ENCODE assay signal across 32 cellular contexts in the genomic region with DNA sequence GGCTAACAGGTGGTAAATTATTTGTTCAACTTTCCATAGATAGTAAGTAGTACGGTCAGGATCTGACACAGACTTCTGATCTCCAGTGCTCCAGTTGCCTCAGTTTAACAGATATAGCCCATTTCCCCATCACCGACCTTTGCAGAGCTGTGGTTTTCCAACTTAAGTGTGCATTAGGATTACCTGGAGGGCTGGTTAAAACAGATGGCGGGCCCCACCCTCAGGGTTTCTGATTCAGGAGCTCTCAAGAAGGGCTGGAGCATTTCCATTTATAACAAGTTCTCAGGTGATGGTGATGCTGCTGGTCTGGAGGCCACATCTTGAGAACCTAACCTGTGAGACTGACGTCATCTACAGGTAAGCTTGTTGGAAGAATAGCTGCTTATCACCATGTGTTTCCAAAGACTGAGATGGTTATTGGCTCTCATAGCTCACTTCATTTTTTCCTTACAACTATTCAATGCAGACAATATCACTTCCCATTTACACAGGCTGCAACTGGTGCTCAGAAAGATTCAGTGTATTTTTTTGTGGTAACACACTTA.
"Had no signal": no experiment of that assay in that cellular context is flagged by ENCODE, and none has a peak within 500 bp of the region (broad histone marks: within the 10 kb centered on the region; RNA-seq: fewer than 3 reads in every experiment).

No MANE protein-coding gene starts in this region.

- H3K27ac ChIP-seq: left lung, lower lobe of right lung, neural progenitor cell, neutrophil, ovary, right atrium auricular region, skin epidermis, stomach, testis, thyroid gland, transverse colon, upper lobe of left lung, vagina had no signal

- H3K27me3 ChIP-seq: left lung, neural progenitor cell, neutrophil, ovary, right atrium auricular region, stomach, testis, thyroid gland, transverse colon, upper lobe of left lung, vagina had no signal

- H2AFZ ChIP-seq: neural progenitor cell had no signal

- H3K27ac Mint-ChIP-seq: immature natural killer cell; naive B cell; natural killer cell; nephron progenitor cell; neural progenitor cell; progenitor cell of endocrine pancreas; stimulated activated naive B cell treated with anti-CD40 and anti-IgM and Interleukin-4, amounts not matched to agents 10 μg/mL and 1 μg/mL and 100 μg/mL, for 72 hours had no signal

- H3K36me3 ChIP-seq: left lung, lower lobe of right lung, neural progenitor cell, neutrophil, ovary, right atrium auricular region, stomach, thyroid gland, transverse colon, upper lobe of left lung, vagina had no signal

- FAIRE-seq: islet of Langerhans, kidney had no signal

- H3K9me3 ChIP-seq: left lung, lower lobe of right lung, neutrophil, ovary, right atrium auricular region, stomach, testis, thyroid gland, transverse colon, upper lobe of left lung, vagina had no signal

- ATAC-seq: left colon; left lung; lower lobe of right lung; natural killer cell; sciatic nerve; stimulated activated naive B cell treated with anti-CD40 and anti-IgM and Interleukin-4, amounts not matched to agents 10 μg/mL and 1 μg/mL and 100 μg/mL, for 72 hours; stimulated activated naive CD8-positive, alpha-beta T cell treated with anti-CD3 and anti-CD28 coated beads, Interleukin-15, Interleukin-2, amounts not matched to agents 100 U/mL and 50 U/mL, for 24 hours had no signal

- H3K4me1 Mint-ChIP-seq: immature natural killer cell; naive B cell; natural killer cell; nephron progenitor cell; stimulated activated naive B cell treated with anti-CD40 and anti-IgM and Interleukin-4, amounts not matched to agents 10 μg/mL and 1 μg/mL and 100 μg/mL, for 72 hours had no signal

- H3K4me3 Mint-ChIP-seq: immature natural killer cell; naive B cell; natural killer cell; nephron progenitor cell; neural progenitor cell; stimulated activated naive B cell treated with anti-CD40 and anti-IgM and Interleukin-4, amounts not matched to agents 10 μg/mL and 1 μg/mL and 100 μg/mL, for 72 hours had no signal

- H3K9me3 Mint-ChIP-seq: nephron progenitor cell, neural progenitor cell had no signal

- DNase-seq: hypothalamus; immature natural killer cell; kidney; left colon; left lung; lower lobe of right lung; mammary epithelial cell; mesenchymal stem cell; naive B cell; natural killer cell; nephron progenitor cell; occipital lobe; ovary; stimulated activated CD4-positive, alpha-beta T cell treated with anti-CD3 and anti-CD28 coated beads, Interleukin-12 subunit alpha, Interleukin-12 subunit beta, amount 100 ng/mL, for 4 hours; stimulated activated CD4-positive, alpha-beta T cell treated with anti-CD3 and anti-CD28 coated beads, Interleukin-15, amount 100 ng/mL, for 24 hours; stimulated activated CD4-positive, alpha-beta T cell treated with anti-CD3 and anti-CD28 coated beads, Interleukin-2, amount 100 ng/mL, for 24 hours; stimulated activated CD4-positive, alpha-beta T cell treated with anti-CD3 and anti-CD28 coated beads, Interleukin-4, amount 100 ng/mL, for 1 hour; stimulated activated naive B cell treated with anti-CD40 and anti-IgM and Interleukin-4, amounts not matched to agents 10 μg/mL and 1 μg/mL and 100 μg/mL, for 72 hours; stimulated activated naive CD8-positive, alpha-beta T cell treated with anti-CD3 and anti-CD28 coated beads, Interleukin-15, Interleukin-2, amounts not matched to agents 100 U/mL and 50 U/mL, for 24 hours; stomach; testis; thyroid gland; transverse colon; upper lobe of left lung had no signal

- H3K36me3 Mint-ChIP-seq: immature natural killer cell; naive B cell; natural killer cell; neural progenitor cell; stimulated activated naive B cell treated with anti-CD40 and anti-IgM and Interleukin-4, amounts not matched to agents 10 μg/mL and 1 μg/mL and 100 μg/mL, for 72 hours had no signal

- H3K9ac ChIP-seq: neural progenitor cell had no signal

- H3K4me2 ChIP-seq: neural progenitor cell had no signal

- H3K4me3 ChIP-seq: left lung, lower lobe of right lung, neural progenitor cell, ovary, right atrium auricular region, skin epidermis, stomach, testis, thyroid gland, transverse colon, upper lobe of left lung, vagina had no signal

- H3K4me1 ChIP-seq: left lung, lower lobe of right lung, neural progenitor cell, right atrium auricular region, stomach, testis, thyroid gland, transverse colon, upper lobe of left lung, vagina had no signal

- H3K27me3 Mint-ChIP-seq: naive B cell; stimulated activated naive B cell treated with anti-CD40 and anti-IgM and Interleukin-4, amounts not matched to agents 10 μg/mL and 1 μg/mL and 100 μg/mL, for 72 hours had no signal
